ENCODE assay signal across 8 cellular contexts in the genomic region with DNA sequence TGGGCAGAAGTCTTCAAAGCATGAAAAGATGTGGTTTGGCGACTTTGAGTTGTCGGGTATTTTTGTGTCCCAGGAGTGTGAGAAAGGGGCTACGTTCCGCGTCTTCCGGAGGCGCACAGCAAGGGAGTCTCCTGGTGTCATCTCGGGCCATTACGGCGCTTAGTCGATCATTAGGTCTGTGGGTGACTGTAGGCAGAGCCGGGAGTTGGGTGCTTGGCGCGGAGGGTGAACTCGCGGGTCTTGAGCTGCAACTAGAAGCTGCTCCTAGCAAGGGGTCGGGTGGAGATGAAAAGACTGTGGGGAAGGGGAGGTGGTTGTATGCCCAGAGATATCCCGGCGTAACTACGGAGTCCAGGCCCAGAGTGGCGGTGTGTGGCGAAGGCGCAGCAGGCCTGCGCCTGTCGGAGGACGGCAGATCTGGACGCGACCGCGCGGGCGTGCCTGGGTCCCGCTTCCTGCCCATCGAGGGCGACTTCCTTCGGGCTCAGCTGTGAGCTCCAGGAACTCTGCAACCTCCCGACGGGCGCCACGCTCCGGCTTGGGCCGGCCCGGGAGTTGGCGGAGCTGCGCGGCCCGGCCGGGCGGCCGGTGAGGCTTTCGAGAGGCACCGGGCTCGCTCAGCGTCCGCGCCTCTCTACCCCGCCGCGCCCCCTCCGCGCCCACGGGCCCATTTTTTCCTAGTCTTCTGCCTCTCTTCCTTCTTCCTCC. TPM values are rescaled to one million over a fixed set of nuclear protein-coding genes. Genes with fewer than 3 reads are reported as not detected.
DNase-seq lines count a peak whose midpoint lies in the region; ATAC-seq and TF ChIP-seq lines count a peak whose summit lies in the region.

No MANE protein-coding gene starts in this region.

- H3K4me3 Mint-ChIP-seq in IgD-negative memory B cell: peak overlapping the region; percentile 80 to 92 (median 88)
- peak overlapping the region; percentile 91 for H3K4me3 Mint-ChIP-seq in neural crest cell

- H3K36me3 ChIP-seq in duodenal mucosa (ENCODE audit: control insufficient read depth in 1 of 2, insufficient read depth in 2 of 2, low read length in 2 of 2): no peaks in the 10 kb centered on the region

- no peak for TF ChIP-seq CTCF in neural crest cell (conservative IDR thresholded peaks at IDR 0.05)

- H3K27ac Mint-ChIP-seq in IgD-negative memory B cell (peak overlapping the region; percentile 89 to 94 (median 93)), neural crest cell (ENCODE audit: unreplicated experiment) (no peak overlapping the region)

- DNase-seq in ELF-1 (ENCODE audit: low read depth, low spot score): peak; percentile 66
- peak; percentile 42 for DNase-seq in neural crest cell (ENCODE audit: low read depth, low spot score)
- no peak for DNase-seq in effector CD8-positive, alpha-beta T cell (lab: John Stamatoyannopoulos, UW)
- DNase-seq in NCI-H2171 treated with DMSO at 0.1 percent for 48 hours (lab: John Stamatoyannopoulos, UW): no peak
- no peak for DNase-seq in T1000 (lab: John Stamatoyannopoulos, UW)

- no peaks in the 10 kb centered on the region for H3K9me3 ChIP-seq in duodenal mucosa (ENCODE audit: control insufficient read depth in 1 of 2, low read length in 2 of 2)

- H3K27me3 Mint-ChIP-seq in IgD-negative memory B cell: peaks cover 50% of the 10 kb centered on the region
- peaks cover 85% of the 10 kb centered on the region for H3K27me3 Mint-ChIP-seq in neural crest cell (ENCODE audit: low read depth)

- H3K4me1 Mint-ChIP-seq in IgD-negative memory B cell (peaks cover 24 to 30% (median 25%) of the 10 kb centered on the region in 3 donors), neural crest cell (peaks cover 34% of the 10 kb centered on the region)

- H3K9ac ChIP-seq in duodenal mucosa (ENCODE audit: low read depth in 1 of 2, low read length in 2 of 2): no peak overlapping the region

- H3K4me1 ChIP-seq in duodenal mucosa (ENCODE audit: control insufficient read depth in 1 of 2, insufficient read depth in 2 of 2, low read length in 2 of 2): peaks cover 11 to 28% of the 10 kb centered on the region in 2 donors

- H3K36me3 Mint-ChIP-seq in IgD-negative memory B cell: peaks cover 6% of the 10 kb centered on the region
- no peaks in the 10 kb centered on the region for H3K36me3 Mint-ChIP-seq in neural crest cell (ENCODE audit: low read depth)

- no peak for ATAC-seq in GM21528 (IDR thresholded peaks at IDR 0.05; ENCODE audit: low FRiP score, unreplicated experiment)

- H3K27ac ChIP-seq in duodenal mucosa (ENCODE audit: low read depth, low read length): no peak overlapping the region

- H3K27me3 ChIP-seq in duodenal mucosa (ENCODE audit: control insufficient read depth in 1 of 2, insufficient read depth in 2 of 2, low read length in 2 of 2): peaks cover 63 to 66% of the 10 kb centered on the region in 2 donors

- H3K9me3 Mint-ChIP-seq in IgD-negative memory B cell (peaks cover 2 to 17% (median 11%) of the 10 kb centered on the region in 3 donors), neural crest cell (peaks cover 6% of the 10 kb centered on the region)

- peak overlapping the region; percentile 50 to 65 for H3K4me3 ChIP-seq in duodenal mucosa (ENCODE audit: low read depth in 1 of 2, low read length in 2 of 2)

RNA-seq across cellular contexts. Expression of gene NKX3-2, which starts 2.7 kb away (rescaled TPM):
- polyA plus RNA-seq in IgD-negative memory B cell: not detected
- 3.3 and 4.0 TPM in 2 replicates for total RNA-seq in neural crest cell

Comparison
In these comparisons a context has a peak if more than half of its experiments do, and no peak if none do; other contexts are left out.
1. DNase-seq: peak in ELF-1 (single experiment) and neural crest cell (single experiment); none in effector CD8-positive, alpha-beta T cell (single experiment), NCI-H2171 treated with DMSO at 0.1 percent for 48 hours (single experiment) and T1000 (single experiment).